In genomic region chr16:30761427-30761927, GRCh38 we compare ENCODE assay signal across 8 cellular contexts. TPM values are rescaled to one million over a fixed set of nuclear protein-coding genes. Genes with fewer than 3 reads are reported as not detected.
DNase-seq lines count a peak whose midpoint lies in the region; ATAC-seq and TF ChIP-seq lines count a peak whose summit lies in the region.

No MANE protein-coding gene starts in this region.

- no peak overlapping the region for H4K8ac ChIP-seq in neuronal stem cell (ENCODE audit: low read depth, low read length)

- H3K9ac ChIP-seq in neuronal stem cell (ENCODE audit: low read depth, low read length, poor library complexity) = peak overlapping the region; percentile 90

- H3K4me1 ChIP-seq in neuronal stem cell (ENCODE audit: control insufficient read depth in 2 of 2, insufficient read depth in 1 of 2, low read depth in 1 of 2, low read length in 2 of 2) = peaks cover 10 to 11% of the 10 kb centered on the region in 2 donors

- peak; percentile 11 for ATAC-seq in HG02970 (IDR thresholded peaks at IDR 0.05; ENCODE audit: low FRiP score, unreplicated experiment)

- no peak overlapping the region for H2BK12ac ChIP-seq in neuronal stem cell (ENCODE audit: low read length)

- no peak for TF ChIP-seq CTCF in fibroblast of mammary gland (conservative IDR thresholded peaks at IDR 0.05; ENCODE audit: control insufficient read depth, insufficient read depth, low read depth, low read length)

- H2BK15ac ChIP-seq in neuronal stem cell (ENCODE audit: low read length) = no peak overlapping the region

- H3K4me3 ChIP-seq in fibroblast of mammary gland (ENCODE audit: control insufficient read depth, low read depth, low read length) (peak overlapping the region; percentile 92), neuronal stem cell (ENCODE audit: low read length in 2 of 2) (peak overlapping the region; percentile 84 to 96)

- peak overlapping the region; percentile 93 for H2AFZ ChIP-seq in neuronal stem cell (ENCODE audit: low read length)

- H3K4me2 ChIP-seq in neuronal stem cell (ENCODE audit: insufficient read depth, low read length, poor library complexity, severe bottlenecking) = peak overlapping the region; percentile 99

- no CpG with 5 or more reads among the region's 64 CpGs for WGBS in neuronal stem cell (ENCODE audit: extremely low coverage in 2 of 2, insufficient read length in 2 of 2, insufficient replicate concordance in 1 of 2), 2 donors

- no peak overlapping the region for H3K4ac ChIP-seq in neuronal stem cell (ENCODE audit: low read length)

- H2AK5ac ChIP-seq in neuronal stem cell (ENCODE audit: low read depth, low read length) = no peak overlapping the region

- H4K91ac ChIP-seq in neuronal stem cell (ENCODE audit: low read depth, low read length, poor library complexity) = no peak overlapping the region

- H2BK5ac ChIP-seq in neuronal stem cell (ENCODE audit: low read length) = peak overlapping the region; percentile 25

- H3K79me1 ChIP-seq in neuronal stem cell (ENCODE audit: low read depth, low read length) = peaks cover 18% of the 10 kb centered on the region

- no peaks in the 10 kb centered on the region for H3K27me3 ChIP-seq in neuronal stem cell (ENCODE audit: control insufficient read depth in 3 of 3, insufficient read depth in 3 of 3, low read depth in 1 of 3, low read length in 3 of 3)

- H3K27ac ChIP-seq in neuronal stem cell (replicated peaks; ENCODE audit: low read length) = peak overlapping the region; percentile 58

- peaks cover 0 to 1% of the 10 kb centered on the region in 2 donors for H3K9me3 ChIP-seq in neuronal stem cell (replicated peaks in 1 of 2; ENCODE audit: control insufficient read depth in 2 of 2, insufficient read depth in 1 of 2, low read depth in 1 of 2, low read length in 2 of 2)

- H3K36me3 ChIP-seq in neuronal stem cell (replicated peaks in 1 of 2; ENCODE audit: control insufficient read depth in 2 of 2, insufficient read depth in 2 of 2, low read length in 2 of 2) = peaks cover 39 to 74% of the 10 kb centered on the region in 2 donors

- H3K18ac ChIP-seq in neuronal stem cell (ENCODE audit: low read length) = peak overlapping the region; percentile 88

- peak; percentile 26 for DNase-seq in NK-92 treated with Interleukin-12 subunit alpha and Interleukin-12 subunit beta, amount 100 ng/mL, for 24 hours (lab: John Stamatoyannopoulos, UW)
- DNase-seq in NK-92 (lab: John Stamatoyannopoulos, UW; ENCODE audit: unreplicated experiment) (no peak), NCI-H526 (lab: John Stamatoyannopoulos, UW) (peak; percentile 18 to 67), fibroblast of mammary gland (ENCODE audit: low read depth) (no peak), neuronal stem cell (ENCODE audit: low spot score) (peak; percentile 36)
- peak; percentile 47 for DNase-seq in activated CD8-positive, alpha-beta memory T cell treated with anti-CD3 and anti-CD28 coated beads, Interleukin-2, amount 50 U/mL, for 4 hours
- DNase-seq in central memory CD4-positive, alpha-beta T cell = no peak

- H3K23ac ChIP-seq in neuronal stem cell (ENCODE audit: low read depth, low read length, poor library complexity) = peak overlapping the region; percentile 61

- H3K14ac ChIP-seq in neuronal stem cell (ENCODE audit: low read length) = peak overlapping the region; percentile 76

- no peak overlapping the region for H2BK120ac ChIP-seq in neuronal stem cell (ENCODE audit: low read depth, low read length)

RNA-seq across cellular contexts. Expression of gene CFAP119, which starts 0.4 kb away (rescaled TPM):
- 7.2 TPM for polyA plus RNA-seq in neuronal stem cell (2013, experiment 1 of 2)
- polyA plus RNA-seq in neuronal stem cell (2013, experiment 2 of 2) = 7.6 TPM

RNA-seq across cellular contexts. Expression of gene RNF40, which starts 0.6 kb away (rescaled TPM):
- 35.7 TPM for polyA plus RNA-seq in neuronal stem cell (2013, experiment 1 of 2)
- polyA plus RNA-seq in neuronal stem cell (2013, experiment 2 of 2) = 38.4 TPM

RNA-seq across cellular contexts. Expression of gene PHKG2, which starts 13.3 kb away (rescaled TPM):
- polyA plus RNA-seq in neuronal stem cell (2013, experiment 1 of 2) = 22.6 TPM
- polyA plus RNA-seq in neuronal stem cell (2013, experiment 2 of 2) = 21.7 TPM

RNA-seq across cellular contexts. Expression of gene ZNF629, which starts 25.5 kb away (rescaled TPM):
- 10.7 TPM for polyA plus RNA-seq in neuronal stem cell (2013, experiment 1 of 2)
- 11.2 TPM for polyA plus RNA-seq in neuronal stem cell (2013, experiment 2 of 2)

Comparison
In these comparisons a context has a peak if more than half of its experiments do, and no peak if none do; other contexts are left out.
1. DNase-seq: peak in NK-92 treated with Interleukin-12 subunit alpha and Interleukin-12 subunit beta, amount 100 ng/mL, for 24 hours (single experiment), NCI-H526 (2 of 2), activated CD8-positive, alpha-beta memory T cell treated with anti-CD3 and anti-CD28 coated beads, Interleukin-2, amount 50 U/mL, for 4 hours (single experiment) and neuronal stem cell (single experiment); none in NK-92 (single experiment), fibroblast of mammary gland (single experiment) and central memory CD4-positive, alpha-beta T cell (single experiment).